In the genomic region with DNA sequence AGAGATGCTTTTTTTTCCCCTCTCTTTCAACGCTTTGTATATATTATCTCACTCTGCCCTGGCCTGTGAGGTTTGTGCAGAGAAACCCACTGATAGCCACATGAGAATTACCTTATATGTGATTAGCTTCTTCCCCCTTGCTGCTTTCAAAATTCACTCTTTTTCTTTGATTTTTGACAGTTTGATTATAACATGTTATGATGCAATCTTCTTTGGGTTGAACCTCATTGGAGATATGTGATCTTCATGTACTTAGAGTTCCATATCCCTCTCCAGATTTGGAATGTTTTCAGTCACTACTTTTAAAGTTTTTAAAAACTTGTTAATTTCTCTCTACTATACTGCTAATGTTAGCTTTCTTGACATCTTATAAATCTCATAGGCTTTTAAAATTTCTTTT, we compare ENCODE assay signal across 33 cellular contexts.
"Had no signal": no experiment of that assay in that cellular context is flagged by ENCODE, and none has a peak within 500 bp of the region (broad histone marks: within the 10 kb centered on the region; RNA-seq: fewer than 3 reads in every experiment).

No MANE protein-coding gene starts in this region.

- H3K9me3 ChIP-seq: adrenal gland, body of pancreas, breast epithelium had no signal

- H3K27me3 ChIP-seq: adrenal gland, ascending aorta, body of pancreas, brain microvascular endothelial cell, breast epithelium, cardiac muscle cell had no signal

- H3K36me3 ChIP-seq: adrenal gland, ascending aorta, brain microvascular endothelial cell, breast epithelium, cardiac muscle cell had no signal

- DNase-seq: activated effector memory CD4-positive, alpha-beta T cell treated with anti-CD3 and anti-CD28 coated beads, Interleukin-2, amount 50 U/mL, for 16 hours; activated effector memory CD4-positive, alpha-beta T cell treated with Interleukin-2 at 50 U/mL for 16 hours; activated gamma-delta T cell; activated gamma-delta T cell treated with Interleukin-2 at 50 U/mL for 16 hours; activated naive CD4-positive, alpha-beta T cell; activated naive CD4-positive, alpha-beta T cell treated with anti-CD3 and anti-CD28 coated beads for 36 hours; activated naive CD4-positive, alpha-beta T cell treated with anti-CD3 and anti-CD28 coated beads, Interleukin-2, amount 10 ng/mL, durations not matched to agents 7 days and 5 days; activated naive CD4-positive, alpha-beta T cell treated with anti-CD3 and anti-CD28 coated beads, Interleukin-2, amount 50 U/mL, for 16 hours; activated naive CD4-positive, alpha-beta T cell treated with Interleukin-2 at 50 U/mL for 16 hours; activated naive CD8-positive, alpha-beta T cell treated with anti-CD3 and anti-CD28 coated beads for 36 hours; activated naive CD8-positive, alpha-beta T cell treated with anti-CD3 and anti-CD28 coated beads, Interleukin-2, amount 10 ng/mL, durations not matched to agents 7 days and 5 days; activated naive CD8-positive, alpha-beta T cell treated with anti-CD3 and anti-CD28 coated beads, Interleukin-2, amount 50 U/mL, for 24 hours; activated T-cell treated with anti-CD3 and anti-CD28 coated beads, Interleukin-2, amount 50 U/mL, for 4 hours; activated T-cell treated with anti-CD3 and anti-CD28 coated beads, Interleukin-2, amount 50 U/mL, for 48 hours; activated T-cell treated with anti-CD3 and anti-CD28 coated beads, Interleukin-2, amount 50 U/mL, for 72 hours; adrenal gland; amniotic stem cell; amygdala; anterior cingulate cortex; aorta; body of pancreas; brain microvascular endothelial cell; caudate nucleus; central memory CD4-positive, alpha-beta T cell; cerebellar nuclear complex had no signal

- H3K27ac ChIP-seq: adrenal gland, ascending aorta, body of pancreas, brain microvascular endothelial cell, breast epithelium, cardiac muscle cell had no signal

- ATAC-seq: activated naive CD4-positive, alpha-beta T cell treated with anti-CD3 and anti-CD28 coated beads, Interleukin-2, amount 50 U/mL, for 72 hours; activated naive CD8-positive, alpha-beta T cell treated with anti-CD3 and anti-CD28 coated beads, Interleukin-2, amount 50 U/mL, for 24 hours; activated T-cell treated with anti-CD3 and anti-CD28 coated beads, Interleukin-2, amount 50 U/mL, for 4 hours; activated T-cell treated with anti-CD3 and anti-CD28 coated beads, Interleukin-2, amount 50 U/mL, for 72 hours; activated T-helper 17 cell treated with anti-CD3 and anti-CD28 coated beads, Interleukin-2, amount 50 U/mL, for 72 hours; body of pancreas had no signal

- H3K4me3 ChIP-seq: adrenal gland, ascending aorta, body of pancreas, breast epithelium, cardiac muscle cell had no signal

- FAIRE-seq: astrocyte, bronchial epithelial cell, colon had no signal

- H3K4me1 ChIP-seq: adrenal gland, ascending aorta, body of pancreas, breast epithelium had no signal
